8 cellular contexts compared by ENCODE assay signal in genomic region chr6:11093065-11093590, GRCh38. TPM values are rescaled to one million over a fixed set of nuclear protein-coding genes. Genes with fewer than 3 reads are reported as not detected.
DNase-seq lines count a peak whose midpoint lies in the region; ATAC-seq and TF ChIP-seq lines count a peak whose summit lies in the region.

No MANE protein-coding gene starts in this region.

- in situ Hi-C loops in mammary epithelial cell (cut with MboI; ENCODE audit: low sequenced_read_pairs in 2 of 2) = no loop called here

- CTCF ChIA-PET in mammary epithelial cell (lab: Charles Lee; ENCODE audit: low non-redundant PET) = interaction anchor here (0.7 kb wide), 1 partner anchor 365 kb away, joined by 3 read pairs; no protein-coding TSS in a partner anchor

- peaks cover 41% of the 10 kb centered on the region for H3K79me2 ChIP-seq in mammary epithelial cell (ENCODE audit: insufficient read depth, low read length)

- BruUV-seq in mammary epithelial cell (replicated peaks; lab: Mats Ljungman, UMichigan) = TSS peak; percentile 81

- peaks cover 12% of the 10 kb centered on the region for H3K4me1 ChIP-seq in mammary epithelial cell (ENCODE audit: insufficient read depth, low read length)
- H3K4me1 ChIP-seq in left lung = peaks cover 13 to 27% of the 10 kb centered on the region in 2 donors

- intact Hi-C loops in mammary epithelial cell (cut with micrococcal nuclease) (loop anchor here (1.0 to 10.0 kb wide), 5 partner anchors 46 to 482 kb away; partner anchors contain the start of gene NEDD9), left lung (cut with DNase I) (no loop called here)

- H3K9ac ChIP-seq in mammary epithelial cell (ENCODE audit: insufficient read depth, low read length) = peak overlapping the region; percentile 84

- no peaks in the 10 kb centered on the region for H3K27me3 ChIP-seq in mammary epithelial cell (ENCODE audit: insufficient read depth, low read length)
- H3K27me3 ChIP-seq in left lung = no peaks in the 10 kb centered on the region

- H2AFZ ChIP-seq in mammary epithelial cell (ENCODE audit: low read depth, low read length) = peak overlapping the region; percentile 96

- peak overlapping the region; percentile 66 to 100 (median 89) for H3K4me3 ChIP-seq in mammary epithelial cell (replicated peaks in 1 of 3; ENCODE audit: insufficient read depth in 1 of 3, low read depth in 2 of 3, low read length in 3 of 3)
- peak overlapping the region; percentile 90 to 99 for H3K4me3 ChIP-seq in left lung

- H3K9me3 ChIP-seq in mammary epithelial cell (replicated peaks; ENCODE audit: insufficient read depth, low read length) = no peaks in the 10 kb centered on the region
- H3K9me3 ChIP-seq in left lung = no peaks in the 10 kb centered on the region

- H3K27ac ChIP-seq in mammary epithelial cell (ENCODE audit: insufficient read depth, low read depth, low read length) (peak overlapping the region; percentile 87), left lung (peak overlapping the region; percentile 97), substantia nigra (ENCODE audit: low read depth, low read length, poor library complexity, severe bottlenecking) (peak overlapping the region; percentile 92)

- dilution Hi-C loops in mammary epithelial cell (cut with HindIII; ENCODE audit: low sequenced_read_pairs) = no loop called here

- peak overlapping the region; percentile 93 for H3K4me2 ChIP-seq in mammary epithelial cell (ENCODE audit: insufficient read depth, low read depth, low read length)

- DNase-seq in Ammon's horn (ENCODE audit: low spot score) (peak; percentile 62), NCI-H2171 (lab: John Stamatoyannopoulos, UW) (peak; percentile 42), mammary epithelial cell (no peak), left lung (no peak), substantia nigra (lab: John Stamatoyannopoulos, UW) (peak in 7 of 49 donors; percentile 31 to 69 (median 48)), ecto neural progenitor cell (ENCODE audit: low spot score) (no peak)

- TF ChIP-seq CTCF in mammary epithelial cell (conservative IDR thresholded peaks at IDR 0.05 in 1 of 2, IDR thresholded peaks at IDR 0.05 in 1 of 2; ENCODE audit: extremely low read depth in 1 of 2, insufficient read depth in 1 of 2, low read depth in 1 of 2, low read length in 2 of 2) (no peak), left lung (IDR thresholded peaks at IDR 0.05) (no peak)

- H3K36me3 ChIP-seq in mammary epithelial cell (ENCODE audit: insufficient read depth, low read length) (peaks cover 2% of the 10 kb centered on the region), left lung (no peaks in the 10 kb centered on the region)

- ATAC-seq in GM18511 (IDR thresholded peaks at IDR 0.05; ENCODE audit: unreplicated experiment) = peak; percentile 45
- ATAC-seq in HG02884 (IDR thresholded peaks at IDR 0.05; ENCODE audit: unreplicated experiment) = peak; percentile 30
- peak; percentile 53 for ATAC-seq in left lung

- 4% methylated on average over 17 of the region's 23 CpGs for WGBS in mammary epithelial cell (ENCODE audit: low coverage, missing lambda C conversion rate)

- H4K20me1 ChIP-seq in mammary epithelial cell (ENCODE audit: insufficient read depth, low read length) = no peaks in the 10 kb centered on the region

RNA-seq across cellular contexts. Expression of gene SMIM13, which starts 0.5 kb away (rescaled TPM):
- total RNA-seq in mammary epithelial cell (10 to 100 TPM; 12.3 to 17.5 TPM), left lung (10 to 100 TPM in 1 of 2 donors, 1 to 10 TPM in 1; 9.6 to 12.9 TPM)
- polyA plus RNA-seq in mammary epithelial cell = 3.5 TPM
- polyA minus RNA-seq in mammary epithelial cell = 0.36 TPM

RNA-seq across cellular contexts. Expression of gene ERVFRD-1, which starts 18.4 kb away (rescaled TPM):
- total RNA-seq in mammary epithelial cell (not detected), left lung (under 1 TPM in 1 of 2 donors, not detected in 1; 0.09 TPM)
- polyA plus RNA-seq in mammary epithelial cell = not detected
- polyA minus RNA-seq in mammary epithelial cell = not detected

RNA-seq across cellular contexts. Expression of gene ELOVL2, which starts 49.0 kb away (rescaled TPM):
- total RNA-seq in mammary epithelial cell (not detected), left lung (under 1 TPM; 0.09 to 0.24 TPM)
- polyA plus RNA-seq in mammary epithelial cell = not detected
- not detected for polyA minus RNA-seq in mammary epithelial cell

Comparison
In these comparisons a context has a peak if more than half of its experiments do, and no peak if none do; other contexts are left out.
1. DNase-seq: peak in Ammon's horn (single experiment) and NCI-H2171 (single experiment); none in mammary epithelial cell (single experiment), left lung (0 of 2) and ecto neural progenitor cell (single experiment).
2. Peak in every context shown above with its lines, with median percentiles within 50 percentile points of each other: ATAC-seq and H3K27ac ChIP-seq.